ENCODE assay signal across 10 cellular contexts in the genomic region with DNA sequence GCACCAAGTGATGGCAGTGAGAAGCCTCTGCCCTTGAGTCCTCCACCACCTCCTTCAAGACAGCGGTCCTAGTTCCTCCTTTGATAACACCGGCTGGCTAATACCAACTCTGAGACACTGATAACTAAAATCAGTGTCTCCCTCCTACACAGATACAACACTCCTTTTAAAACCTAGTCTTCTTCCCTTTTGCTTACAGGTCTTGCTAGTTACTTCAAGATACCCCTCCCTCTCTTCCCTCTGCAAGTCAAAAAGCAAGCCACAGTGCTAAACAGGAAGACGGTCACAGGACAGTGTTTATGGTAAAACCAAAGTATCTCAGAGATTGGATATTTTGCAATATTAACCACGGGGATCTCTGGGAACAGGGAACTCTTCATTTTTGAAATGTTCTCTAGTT. TPM values are rescaled to one million over a fixed set of nuclear protein-coding genes. Genes with fewer than 3 reads are reported as not detected.
DNase-seq lines count a peak whose midpoint lies in the region; ATAC-seq and TF ChIP-seq lines count a peak whose summit lies in the region.
"Had no signal": no experiment of that assay in that cellular context is flagged by ENCODE, and none has a peak within 500 bp of the region (broad histone marks: within the 10 kb centered on the region; RNA-seq: fewer than 3 reads in every experiment).

No MANE protein-coding gene starts in this region.

- in situ Hi-C loops in transverse colon (cut with MboI; ENCODE audit: low pct_ligation_motif_present in 1 of 4, low pct_unique_long_range_greater_than_20kb in 1 of 4, low sequenced_read_pairs in 3 of 4), result no loop called here

- H3K27me3 Mint-ChIP-seq in activated B cell treated with CpG ODN at 0.5 μM for 24 hours, result no peaks in the 10 kb centered on the region

- intact Hi-C loops in heart right ventricle (cut with DNase I), result no loop called here
- intact Hi-C loops in cardiac septum (cut with DNase I), result no loop called here
- intact Hi-C loops in activated B cell treated with CpG ODN at 0.5 μM for 24 hours (cut with micrococcal nuclease), result loop anchor here (10.0 kb wide), 2 partner anchors 1369 to 1521 kb away; a partner anchor contains a TSS
- intact Hi-C loops in transverse colon (cut with DNase I; ENCODE audit: low total_unique reads), result no loop called here
- intact Hi-C loops in mucosa of descending colon (cut with DNase I, micrococcal nuclease), result no loop called here

- H3K4me3 ChIP-seq in heart right ventricle (peak overlapping the region in 1 of 10 donors; percentile 12), transverse colon (no peak overlapping the region), mucosa of descending colon (no peak overlapping the region)
- H3K4me3 ChIP-seq: neural progenitor cell had no signal

- H3K36me3 Mint-ChIP-seq in activated B cell treated with CpG ODN at 0.5 μM for 24 hours (ENCODE audit: low read depth), result peaks cover 38% of the 10 kb centered on the region

- no peaks in the 10 kb centered on the region for H3K9me3 ChIP-seq in heart right ventricle
- no peaks in the 10 kb centered on the region for H3K9me3 ChIP-seq in transverse colon
- no peaks in the 10 kb centered on the region for H3K9me3 ChIP-seq in mucosa of descending colon

- CTCF ChIA-PET in activated B cell treated with CpG ODN at 0.5 μM for 24 hours (lab: Charles Lee), result no interaction called here

- peaks cover 0 to 41% (median 9%) of the 10 kb centered on the region in 9 donors for H3K36me3 ChIP-seq in heart right ventricle
- no peaks in the 10 kb centered on the region for H3K36me3 ChIP-seq in transverse colon
- no peaks in the 10 kb centered on the region for H3K36me3 ChIP-seq in mucosa of descending colon (ENCODE audit: low read depth)
- H3K36me3 ChIP-seq: neural progenitor cell had no signal

- H3K27me3 ChIP-seq in heart right ventricle, result no peaks in the 10 kb centered on the region
- H3K27me3 ChIP-seq in layer of hippocampus (ENCODE audit: control insufficient read depth, insufficient read depth, low read length), result no peaks in the 10 kb centered on the region
- no peaks in the 10 kb centered on the region for H3K27me3 ChIP-seq in transverse colon

- POLR2A ChIA-PET in activated B cell treated with CpG ODN at 0.5 μM for 24 hours (lab: Charles Lee), result no interaction called here

- no peak for TF ChIP-seq POLR2A in transverse colon (IDR thresholded peaks at IDR 0.05)

- 49 to 55% methylated on average over 4 of the region's 4 CpGs for WGBS in heart right ventricle, 2 donors
- 31 to 71% methylated on average over 2 to 4 of the region's 4 CpGs for WGBS in transverse colon (ENCODE audit: low coverage in 1 of 2), 2 donors

- ATAC-seq in heart right ventricle (no peak), activated B cell treated with CpG ODN at 0.5 μM for 24 hours (ENCODE audit: low read depth) (no peak), GM21447 (IDR thresholded peaks at IDR 0.05; ENCODE audit: unreplicated experiment) (no peak), mucosa of descending colon (no peak)

- H3K4me1 Mint-ChIP-seq in activated B cell treated with CpG ODN at 0.5 μM for 24 hours, result peaks cover 48% of the 10 kb centered on the region

- H3K4me1 ChIP-seq in heart right ventricle, result peaks cover 24 to 80% (median 66%) of the 10 kb centered on the region in 9 donors
- peaks cover 10 to 46% (median 20%) of the 10 kb centered on the region in 4 donors for H3K4me1 ChIP-seq in transverse colon
- H3K4me1 ChIP-seq in mucosa of descending colon (ENCODE audit: low read depth), result peaks cover 38% of the 10 kb centered on the region

- H3K27ac ChIP-seq in heart right ventricle, result peak overlapping the region in 9 of 10 donors; percentile 19 to 69 (median 61)
- peak overlapping the region; percentile 24 for H3K27ac ChIP-seq in layer of hippocampus (ENCODE audit: low read depth, low read length)
- H3K27ac ChIP-seq in transverse colon, result peak overlapping the region; percentile 39 to 70 (median 62)
- H3K27ac ChIP-seq: neural progenitor cell, RWPE1 had no signal

- TF ChIP-seq CTCF in heart right ventricle (IDR thresholded peaks at IDR 0.05) (no peak), activated B cell treated with CpG ODN at 0.5 μM for 24 hours (IDR thresholded peaks at IDR 0.05) (no peak), transverse colon (IDR thresholded peaks at IDR 0.05) (no peak), mucosa of descending colon (IDR thresholded peaks at IDR 0.05) (no peak)

- DNase-seq in heart right ventricle (no peak), cardiac septum (ENCODE audit: low spot score) (no peak), activated B cell treated with CpG ODN at 0.5 μM for 24 hours (no peak), transverse colon (no peak), mucosa of descending colon (no peak), GM19238 (ENCODE audit: insufficient read length, low spot score) (no peak)

- peak overlapping the region; percentile 6 for H3K4me3 Mint-ChIP-seq in activated B cell treated with CpG ODN at 0.5 μM for 24 hours
- H3K4me3 Mint-ChIP-seq: neural progenitor cell had no signal

- H3K27ac Mint-ChIP-seq in activated B cell treated with CpG ODN at 0.5 μM for 24 hours, result no peak overlapping the region

- TF ChIP-seq EP300 in transverse colon (IDR thresholded peaks at IDR 0.05; ENCODE audit: low read depth), result no peak

- H3K9me3 Mint-ChIP-seq in activated B cell treated with CpG ODN at 0.5 μM for 24 hours, result no peaks in the 10 kb centered on the region
- H3K9me3 Mint-ChIP-seq: neural progenitor cell had no signal

RNA-seq across cellular contexts. Expression of a gene that starts 4.6 kb away (rescaled TPM):
- total RNA-seq in heart right ventricle (100 to 1,000 TPM; 128 to 231 (median 181) TPM), cardiac septum (193 TPM), activated B cell treated with CpG ODN at 0.5 μM for 24 hours (88.9 and 91.0 TPM in 2 replicates), transverse colon (10 to 100 TPM in 3 of 4 donors, 1 to 10 TPM in 1; 6.4 to 37.2 (median 19.4) TPM), mucosa of descending colon (10 to 100 TPM; 12.9 to 51.1 (median 29.2) TPM)
- 100 to 1,000 TPM in 1 of 2 donors, 10 to 100 TPM in 1; 96.6 to 317 TPM for polyA plus RNA-seq in heart right ventricle
